18 cellular contexts compared by ENCODE assay signal in the genomic region with DNA sequence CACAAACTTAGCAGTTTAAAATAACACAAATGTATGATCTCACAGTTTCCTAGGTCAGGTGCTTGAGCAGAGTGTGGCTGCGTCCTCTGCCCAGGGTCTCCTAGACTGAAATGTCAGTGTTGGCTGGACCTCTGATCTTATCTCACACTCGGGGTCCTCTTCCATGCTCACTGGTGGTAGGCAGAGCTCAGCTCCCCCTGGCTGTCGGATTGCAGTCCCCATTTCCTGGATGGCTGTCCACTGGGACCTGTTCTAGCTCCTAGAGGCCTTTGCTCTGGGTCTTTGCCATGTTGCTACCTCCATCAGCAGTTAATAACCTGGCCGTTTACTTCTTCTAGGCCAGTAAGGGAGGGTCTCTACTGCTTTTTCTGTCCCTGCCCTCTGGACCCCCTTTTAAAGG.
DNase-seq lines count a peak whose midpoint lies in the region; ATAC-seq, FAIRE-seq and TF ChIP-seq lines count a peak whose summit lies in the region.
"Had no signal": no experiment of that assay in that cellular context is flagged by ENCODE, and none has a peak within 500 bp of the region (broad histone marks: within the 10 kb centered on the region; RNA-seq: fewer than 3 reads in every experiment).

No MANE protein-coding gene starts in this region.

- TF ChIP-seq POLR2A in H1 (IDR thresholded peaks at IDR 0.05; ENCODE audit: control extremely low read depth in 1 of 2, low read depth in 2 of 2, low read length in 2 of 2) = no peak

- no peak overlapping the region for H2BK12ac ChIP-seq in H1 (ENCODE audit: low read depth, low read length)

- no peak overlapping the region for H3K4me3 Mint-ChIP-seq in WTC11
- H3K4me3 Mint-ChIP-seq: CD4-positive, alpha-beta memory T cell had no signal

- no peaks in the 10 kb centered on the region for H3K23me2 ChIP-seq in H1 (ENCODE audit: low read depth, low read length)

- H3K4ac ChIP-seq in H1 (replicated peaks; ENCODE audit: insufficient read length, low read depth, low read length) = no peak overlapping the region
- H3K4ac ChIP-seq in mesendoderm (ENCODE audit: low read depth, low read length) = no peak overlapping the region

- no peaks in the 10 kb centered on the region for H3K79me1 ChIP-seq in H1 (ENCODE audit: low read depth, low read length)
- H3K79me1 ChIP-seq in mesendoderm (ENCODE audit: low read length) = no peaks in the 10 kb centered on the region

- no peak overlapping the region for H2BK20ac ChIP-seq in H1 (ENCODE audit: low read length)

- H4K20me1 ChIP-seq in H1 (replicated peaks in 1 of 2; ENCODE audit: control insufficient read depth in 1 of 2, insufficient read depth in 2 of 2, low read length in 2 of 2) = no peaks in the 10 kb centered on the region

- H3K23ac ChIP-seq in H1 (ENCODE audit: insufficient read length) (no peak overlapping the region), mesendoderm (ENCODE audit: low read length) (no peak overlapping the region)

- TF ChIP-seq CTCF in BE2C (IDR thresholded peaks at IDR 0.05; ENCODE audit: low read depth, low read length) (0 out of 2 replicates have a peak, but pooled peaks have one; percentile 23), WTC11 (IDR thresholded peaks at IDR 0.05) (no peak), H1 (IDR thresholded peaks at IDR 0.05; ENCODE audit: control extremely low read depth in 1 of 3, insufficient read depth in 1 of 3, low read depth in 1 of 3, low read length in 3 of 3) (peak; percentile 17 to 50 (median 41); a peak in 3 of 4 replicates), RWPE1 (conservative IDR thresholded peaks at IDR 0.05; ENCODE audit: low read depth) (no peak)

- H4K91ac ChIP-seq in H1 (replicated peaks; ENCODE audit: insufficient read length, low read length) = no peak overlapping the region

- no peak overlapping the region for H2AFZ ChIP-seq in H1 (ENCODE audit: low read length)

- H2BK5ac ChIP-seq in H1 (ENCODE audit: low read depth, low read length) = no peak overlapping the region
- H2BK5ac ChIP-seq in mesendoderm (ENCODE audit: low read length) = no peak overlapping the region

- H2AK5ac ChIP-seq in H1 (ENCODE audit: low read depth, low read length) (no peak overlapping the region), mesendoderm (ENCODE audit: low read length) (no peak overlapping the region)

- no peak overlapping the region for H3K14ac ChIP-seq in H1 (ENCODE audit: insufficient read length)

- H3K79me2 ChIP-seq in H1 (ENCODE audit: control insufficient read depth in 1 of 2, insufficient read depth in 2 of 2, low read length in 2 of 2) = no peaks in the 10 kb centered on the region
- H3K79me2 ChIP-seq in mesendoderm (ENCODE audit: control insufficient read depth, insufficient read depth, low read length) = no peaks in the 10 kb centered on the region

- ATAC-seq in WTC11 (peak; percentile 79), HG03432 (IDR thresholded peaks at IDR 0.05; ENCODE audit: unreplicated experiment) (no peak)

- H3K4me1 ChIP-seq in BE2C (no peaks in the 10 kb centered on the region), H1 (replicated peaks in 1 of 4; ENCODE audit: control insufficient read depth in 3 of 4, insufficient read depth in 4 of 4, low read length in 3 of 4) (peaks cover 0 to 3% (median 0%) of the 10 kb centered on the region in 4 experiments; a peak in 1 of 7 replicates), mesendoderm (ENCODE audit: control insufficient read depth, low read depth, low read length) (peaks cover 3% of the 10 kb centered on the region)

- H4K5ac ChIP-seq in H1 (ENCODE audit: insufficient read length, low read depth, low read length) (no peak overlapping the region), mesendoderm (ENCODE audit: low read length) (no peak overlapping the region)

- H2BK120ac ChIP-seq in H1 (replicated peaks; ENCODE audit: low read depth, low read length) = no peak overlapping the region
- no peak overlapping the region for H2BK120ac ChIP-seq in mesendoderm (ENCODE audit: low read depth, low read length)

- no peaks in the 10 kb centered on the region for H3K9me3 Mint-ChIP-seq in WTC11
- H3K9me3 Mint-ChIP-seq: CD4-positive, alpha-beta memory T cell had no signal

- 89% methylated on average over 4 of the region's 4 CpGs; no CpG with 5 or more reads in 1 of the 2 experiments for whole genome bisulfite sequencing in H1 (ENCODE audit: extremely low coverage in 1 of 2, insufficient coverage in 1 of 2, insufficient read length in 1 of 2, insufficient replicate concordance in 2 of 2, low coverage in 1 of 2, low lambda C conversion rate in 2 of 2, missing lambda C conversion rate in 1 of 2), 2 experiments
- WGBS in mesendoderm (ENCODE audit: extremely low coverage, insufficient coverage, low lambda C conversion rate) = no CpG with 5 or more reads among the region's 4 CpGs

- POLR2A ChIA-PET in WTC11 (lab: Charles Lee) = no interaction called here
- POLR2A ChIA-PET in H1 (lab: Charles Lee; ENCODE audit: partially characterized antibody) = no interaction called here
- POLR2A ChIA-PET in RWPE1 (lab: Yijun Ruan, JAX; ENCODE audit: low non-redundant PET) = no interaction called here

- H4K8ac ChIP-seq in H1 (ENCODE audit: extremely low read depth, insufficient read depth, low read length) (no peak overlapping the region; the same call in 1 of the 2 replicates), mesendoderm (ENCODE audit: low read depth, low read length) (no peak overlapping the region)

- H3K56ac ChIP-seq in H1 (replicated peaks; ENCODE audit: insufficient read length, low read depth, low read length) = no peak overlapping the region
- no peak overlapping the region for H3K56ac ChIP-seq in mesendoderm (ENCODE audit: low read length)

- H3K27ac Mint-ChIP-seq in WTC11 = peak overlapping the region; percentile 67; the same call in 1 of the 2 replicates

- H3K4me3 ChIP-seq in BE2C (ENCODE audit: low read depth, low read length) = no peak overlapping the region
- H3K4me3 ChIP-seq in H1 (ENCODE audit: extremely low read depth in 1 of 4, insufficient read depth in 2 of 4, low read depth in 3 of 4, low read length in 4 of 4) = no peak overlapping the region
- H3K4me3 ChIP-seq in mesendoderm (ENCODE audit: low read length) = no peak overlapping the region

- H3K4me2 ChIP-seq in H1 (ENCODE audit: insufficient read depth in 1 of 2, low read depth in 2 of 2, low read length in 2 of 2) (no peak overlapping the region), mesendoderm (ENCODE audit: low read length) (no peak overlapping the region)

- H3K27ac ChIP-seq in H1 (ENCODE audit: low read depth, low read length) (no peak overlapping the region), mesendoderm (ENCODE audit: low read depth, low read length) (no peak overlapping the region), RWPE1 (no peak overlapping the region)
- H3K27ac ChIP-seq: HL-60 had no signal

- H3K9me3 ChIP-seq in BE2C = no peaks in the 10 kb centered on the region
- H3K9me3 ChIP-seq in H1 (ENCODE audit: insufficient read depth in 2 of 2, low read depth in 1 of 2, low read length in 1 of 2) = no peaks in the 10 kb centered on the region

- H3K27me3 Mint-ChIP-seq in WTC11 (ENCODE audit: low read depth) = no peaks in the 10 kb centered on the region
- H3K27me3 Mint-ChIP-seq: CD4-positive, alpha-beta memory T cell had no signal

- H3K27me3 ChIP-seq in BE2C (no peaks in the 10 kb centered on the region), H1 (replicated peaks in 1 of 4; ENCODE audit: control insufficient read depth in 3 of 4, extremely low read depth in 1 of 4, insufficient read depth in 3 of 4, low read length in 3 of 4) (no peaks in the 10 kb centered on the region), mesendoderm (ENCODE audit: insufficient read depth, low read length, poor library complexity) (no peaks in the 10 kb centered on the region)

- peaks cover 14% of the 10 kb centered on the region for H3K4me1 Mint-ChIP-seq in WTC11
- H3K4me1 Mint-ChIP-seq: CD4-positive, alpha-beta memory T cell had no signal

- H2BK15ac ChIP-seq in H1 (ENCODE audit: low read length) (no peak overlapping the region), mesendoderm (replicated peaks; ENCODE audit: low read depth) (no peak overlapping the region)

- no peak overlapping the region for H3K9ac ChIP-seq in H1 (replicated peaks in 1 of 4; ENCODE audit: extremely low read depth in 1 of 4, low read depth in 3 of 4, low read length in 3 of 4)
- H3K9ac ChIP-seq in mesendoderm (ENCODE audit: low read length) = no peak overlapping the region

- H3K18ac ChIP-seq in H1 (ENCODE audit: extremely low read depth, low read length) = no peak overlapping the region
- no peak overlapping the region for H3K18ac ChIP-seq in mesendoderm (ENCODE audit: low read length)

- CTCF ChIA-PET in WTC11 (lab: Charles Lee) = no interaction called here
- CTCF ChIA-PET in H1 (lab: Charles Lee; ENCODE audit: partially characterized antibody) = interaction anchor here (0.9 to 2.0 kb wide), 4 partner anchors 17 to 162 kb away, joined by 3 to 6 read pairs (median 5); no protein-coding TSS in a partner anchor
- CTCF ChIA-PET in RWPE1 (lab: Yijun Ruan, JAX) = no interaction called here

- FAIRE-seq in H1 (lab: Jason Lieb, UNC) = no peak
- FAIRE-seq: G401.6 had no signal

- no peak for DNase-seq in BE2C
- no peak for DNase-seq in WTC11 (ENCODE audit: low spot score)
- DNase-seq in H1 (ENCODE audit: low read depth in 1 of 2, low spot score in 2 of 2) = no peak
- peak; percentile 43 for DNase-seq in mesendoderm
- no peak for DNase-seq in RWPE1 (ENCODE audit: low spot score)
- no peak for DNase-seq in activated effector memory CD4-positive, alpha-beta T cell treated with anti-CD3 and anti-CD28 coated beads, Interleukin-2, amount 50 U/mL, for 16 hours
- no peak for DNase-seq in cortex of kidney (lab: John Stamatoyannopoulos, UW)
- DNase-seq: 8988T; ACHN; C1 segment of cervical spinal cord; CD4-positive, alpha-beta memory T cell; DMS79; EL; H7; KBM-7 had no signal

- H3K36me3 ChIP-seq in BE2C (no peaks in the 10 kb centered on the region), H1 (ENCODE audit: control insufficient read depth in 2 of 4, insufficient read depth in 4 of 4, low read length in 3 of 4) (peaks cover 3 to 8% (median 4%) of the 10 kb centered on the region in 4 experiments; a peak in 4 of 8 replicates), mesendoderm (ENCODE audit: control insufficient read depth, insufficient read depth, low read length) (no peaks in the 10 kb centered on the region)

- peak in 1 of 2 experiments; percentile 21; a peak in 1 of 4 replicates for TF ChIP-seq RAD21 in H1 (IDR thresholded peaks at IDR 0.05 in 1 of 2, conservative IDR thresholded peaks at IDR 0.05 in 1 of 2; ENCODE audit: low read depth in 2 of 2, low read length in 2 of 2)

- peaks cover 48% of the 10 kb centered on the region for H3K36me3 Mint-ChIP-seq in WTC11

- TF ChIP-seq EP300 in H1 (IDR thresholded peaks at IDR 0.05; ENCODE audit: borderline replicate concordance in 1 of 2, low read depth in 2 of 2, low read length in 2 of 2) = no peak

TF ChIP-seq in WTC11, 78 proteins besides CTCF, POLR2A, EP300 and RAD21 (continues in another document):
- TF ChIP-seq ZNF138 (CRISPR knock-in tag; conservative IDR thresholded peaks at IDR 0.05) (no peak), NFE2L1 (CRISPR knock-in tag; IDR thresholded peaks at IDR 0.05) (no peak), GRHL2 (CRISPR knock-in tag; IDR thresholded peaks at IDR 0.05; ENCODE audit: insufficient replicate concordance, severe bottlenecking) (no peak)

TF ChIP-seq in H1, 55 proteins besides CTCF, POLR2A, EP300 and RAD21:
- TF ChIP-seq RNF2 (IDR thresholded peaks at IDR 0.05; ENCODE audit: borderline replicate concordance, low read depth, low read length, missing control alignments, poor library complexity, severe bottlenecking) = no peak
TF ChIP-seq in H1: peak in this region for 0.

Comparison
In these comparisons a context has a peak if more than half of its experiments do, and no peak if none do; other contexts are left out.
1. CTCF ChIP-seq: peak in BE2C (single experiment) and H1 (3 of 3); none in WTC11 (single experiment) and RWPE1 (single experiment).